Comparison of ENCODE assay signal across 8 cellular contexts in the genomic region with DNA sequence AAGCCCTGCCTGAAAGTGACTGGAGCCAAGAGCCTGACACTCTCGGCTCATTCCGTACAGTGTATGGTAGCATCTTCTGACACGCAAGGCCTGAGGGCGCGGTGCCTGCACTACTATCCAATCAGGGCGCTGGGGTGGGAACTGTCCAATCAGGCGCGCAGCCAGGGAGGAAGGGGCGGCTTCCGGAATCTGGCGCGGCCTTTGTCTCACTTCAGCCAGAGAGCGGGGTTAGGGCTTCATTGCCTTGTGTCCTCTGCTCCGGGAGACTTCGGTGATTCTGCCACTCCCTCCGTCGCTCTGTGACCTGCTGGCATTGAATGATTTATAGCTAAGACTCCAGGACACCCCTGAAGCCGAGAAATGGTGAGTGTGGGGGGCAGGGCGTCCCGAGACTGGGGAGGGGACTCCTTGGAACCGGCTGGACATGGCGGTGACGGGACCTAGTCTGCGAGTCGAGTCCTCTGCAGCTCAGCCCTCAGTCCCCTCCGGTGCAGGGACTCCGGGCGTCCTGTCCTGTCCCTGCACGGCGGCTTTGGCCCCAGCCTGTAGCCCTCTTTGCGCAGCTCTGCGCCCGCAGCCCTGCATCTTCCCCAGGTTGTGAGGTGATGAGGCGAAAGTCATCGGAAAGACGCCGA.
DNase-seq lines count a peak whose midpoint lies in the region; ATAC-seq and TF ChIP-seq lines count a peak whose summit lies in the region.
"Not testable (repeated sequence)": the region's sequence is repeated elsewhere in the genome, so short reads cannot be mapped to it uniquely, and the experiment has no call there.

No MANE protein-coding gene starts in this region.

- not testable (repeated sequence) for H3K4me1 ChIP-seq in right atrium auricular region; psoas muscle; urinary bladder (ENCODE audit: insufficient read depth)

- TF ChIP-seq CTCF in right atrium auricular region (IDR thresholded peaks at IDR 0.05); psoas muscle (IDR thresholded peaks at IDR 0.05): not testable (repeated sequence)

- H3K36me3 ChIP-seq in right atrium auricular region; psoas muscle (ENCODE audit: insufficient read depth in 1 of 2, low read depth in 1 of 2); urinary bladder (ENCODE audit: insufficient read depth): not testable (repeated sequence)

- ATAC-seq in GM18498 (IDR thresholded peaks at IDR 0.05; ENCODE audit: unreplicated experiment) (peak; percentile 100), HG02870 (IDR thresholded peaks at IDR 0.05; ENCODE audit: unreplicated experiment) (peak; percentile 100), psoas muscle (peak; percentile 92 to 99 (median 98))

- peak overlapping the region; percentile 54 to 60 for H3K4me3 ChIP-seq in right atrium auricular region
- peak overlapping the region; percentile 62 for H3K4me3 ChIP-seq in psoas muscle
- peak overlapping the region; percentile 56 for H3K4me3 ChIP-seq in urinary bladder (ENCODE audit: low read depth, low read length)

- not testable (repeated sequence) for H3K9me3 ChIP-seq in right atrium auricular region, psoas muscle

- peak; percentile 87 for DNase-seq in NCI-H146 (lab: John Stamatoyannopoulos, UW)
- DNase-seq in T-helper 2 cell, result peak; percentile 57 to 96 (median 77)
- peak; percentile 40 to 93 (median 83) for DNase-seq in anterior cingulate cortex (lab: John Stamatoyannopoulos, UW)
- peak; percentile 95 for DNase-seq in right atrium auricular region (ENCODE audit: low spot score)
- peak; percentile 90 to 93 for DNase-seq in psoas muscle

- intact Hi-C loops in psoas muscle (cut with DNase I), result not testable (repeated sequence)

- WGBS in psoas muscle, 3 donors, result 0 to 1% (median 0%) methylated on average over 20 to 32 of the region's 37 CpGs
- under 1% methylated on average over 32 of the region's 37 CpGs for WGBS in urinary bladder

- H3K27ac ChIP-seq in right atrium auricular region, result peak overlapping the region; percentile 35 to 53
- H3K27ac ChIP-seq in psoas muscle; urinary bladder (ENCODE audit: low read depth): not testable (repeated sequence)

- H3K27me3 ChIP-seq in right atrium auricular region; psoas muscle (ENCODE audit: insufficient read depth in 3 of 3, low read length in 2 of 3): not testable (repeated sequence)
